Comparison of ENCODE assay signal across 15 cellular contexts in genomic region chr3:22634450-22634849, GRCh38.
"Had no signal": no experiment of that assay in that cellular context is flagged by ENCODE, and none has a peak within 500 bp of the region (broad histone marks: within the 10 kb centered on the region; RNA-seq: fewer than 3 reads in every experiment).

No MANE protein-coding gene starts in this region.

- H3K27me3 Mint-ChIP-seq: naive B cell; stimulated activated naive CD8-positive, alpha-beta T cell treated with anti-CD3 and anti-CD28 coated beads, Interleukin-15, amount 100 ng/mL, for 72 hours had no signal

- H3K4me3 Mint-ChIP-seq: naive B cell; neural progenitor cell; stimulated activated naive CD8-positive, alpha-beta T cell treated with anti-CD3 and anti-CD28 coated beads, Interleukin-15, amount 100 ng/mL, for 72 hours had no signal

- H3K27ac ChIP-seq: esophagus squamous epithelium, left ventricle myocardium inferior, neural progenitor cell, ovary, testis had no signal

- H3K4me1 Mint-ChIP-seq: naive B cell; neural progenitor cell; stimulated activated naive CD8-positive, alpha-beta T cell treated with anti-CD3 and anti-CD28 coated beads, Interleukin-15, amount 100 ng/mL, for 72 hours had no signal

- H3K36me3 Mint-ChIP-seq: naive B cell, neural progenitor cell had no signal

- H3K27me3 ChIP-seq: esophagus squamous epithelium, neural progenitor cell, ovary, testis had no signal

- DNase-seq: activated CD4-positive, CD25-positive, alpha-beta regulatory T cell treated with anti-CD3 and anti-CD28 coated beads, Interleukin-2, amount 50 U/mL, for 72 hours; activated naive CD4-positive, alpha-beta T cell treated with Interleukin-2 at 50 U/mL for 16 hours; aorta; cerebellar nuclear complex; effector CD8-positive, alpha-beta T cell; esophagus squamous epithelium; hippocampal formation; kidney; left ventricle myocardium inferior; naive B cell; ovary; stimulated activated naive CD8-positive, alpha-beta T cell treated with anti-CD3 and anti-CD28 coated beads, Interleukin-15, amount 100 ng/mL, for 72 hours; testis had no signal

- ATAC-seq: sciatic nerve; stimulated activated naive CD8-positive, alpha-beta T cell treated with anti-CD3 and anti-CD28 coated beads, Interleukin-15, amount 100 ng/mL, for 72 hours had no signal

- H3K4me1 ChIP-seq: esophagus squamous epithelium, left ventricle myocardium inferior, neural progenitor cell, testis had no signal

- H3K27ac Mint-ChIP-seq: naive B cell, neural progenitor cell had no signal

- H3K4me3 ChIP-seq: esophagus squamous epithelium, left ventricle myocardium inferior, neural progenitor cell, ovary, testis had no signal

- H3K9me3 ChIP-seq: ovary, testis had no signal

- H3K36me3 ChIP-seq: esophagus squamous epithelium, left ventricle myocardium inferior, neural progenitor cell, ovary had no signal
